In the genomic region with DNA sequence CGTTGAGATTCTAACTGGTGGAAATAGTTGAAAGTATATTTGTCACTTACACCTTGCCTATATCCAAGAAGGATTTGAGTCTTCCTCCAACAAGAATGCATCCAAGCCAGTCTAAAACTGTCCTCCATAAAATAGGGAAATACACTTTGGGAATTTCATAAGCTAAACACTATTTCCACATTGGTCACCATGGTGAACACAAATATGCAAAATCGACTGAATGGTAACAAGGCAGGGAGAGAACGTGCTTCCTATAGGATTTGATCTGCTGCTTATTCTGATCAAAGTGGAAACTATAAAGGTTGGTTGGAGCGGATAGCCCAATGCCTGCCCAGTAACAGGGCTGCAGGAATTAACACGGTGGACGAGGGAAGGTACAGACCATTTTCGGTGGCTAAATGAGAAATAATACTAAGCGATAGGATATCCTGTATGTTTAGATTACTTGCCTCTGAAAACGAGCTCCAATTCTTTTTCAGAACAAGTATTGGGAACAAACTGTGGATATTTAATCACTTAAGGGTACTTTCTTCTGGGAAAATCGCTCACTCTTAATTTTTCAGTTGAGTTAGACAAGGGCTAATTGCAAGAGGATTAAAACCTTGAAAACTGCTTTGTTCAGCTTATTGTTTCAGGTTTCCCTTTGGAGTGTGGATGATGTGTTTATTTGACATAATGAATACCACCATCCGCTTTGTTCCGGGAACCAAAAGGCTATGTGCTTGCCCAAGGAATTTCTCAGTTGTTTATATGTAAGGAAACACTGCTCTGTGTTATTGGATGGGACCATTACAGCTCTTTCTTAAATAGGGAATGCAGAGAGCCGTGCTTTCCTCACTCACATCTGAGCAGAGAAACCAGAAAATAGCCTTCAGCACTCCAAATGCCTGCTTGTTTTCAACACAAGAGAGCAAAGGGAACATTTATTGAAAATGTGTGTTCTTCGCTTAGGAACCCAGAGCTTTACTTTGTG, we compare ENCODE assay signal across 10 cellular contexts.
A peak's percentile ranks its signal among the peaks of the same experiment; 100 is the strongest.
DNase-seq lines count a peak whose midpoint lies in the region; ATAC-seq, FAIRE-seq and TF ChIP-seq lines count a peak whose summit lies in the region.
"Had no signal": no experiment of that assay in that cellular context is flagged by ENCODE, and none has a peak within 500 bp of the region (broad histone marks: within the 10 kb centered on the region; RNA-seq: fewer than 3 reads in every experiment).

No MANE protein-coding gene starts in this region.

- TF ChIP-seq CTCF in kidney (IDR thresholded peaks at IDR 0.05; ENCODE audit: borderline replicate concordance, extremely low read depth, insufficient read depth) (no peak), gastrocnemius medialis (IDR thresholded peaks at IDR 0.05 in 4 of 5, conservative IDR thresholded peaks at IDR 0.05 in 1 of 5) (no peak)

- H3K9ac ChIP-seq in kidney (ENCODE audit: low read length in 2 of 2): no peak overlapping the region

- no peaks in the 10 kb centered on the region for H3K27me3 ChIP-seq in gastrocnemius medialis
- no peaks in the 10 kb centered on the region; the same call in 1 of the 2 replicates for H3K27me3 ChIP-seq in H7 (ENCODE audit: control insufficient read depth, insufficient read depth, low read length)

- intact Hi-C loops in kidney (cut with DNase I) (no loop called here), gastrocnemius medialis (cut with DNase I; ENCODE audit: low total_unique reads) (loop anchor here (10.0 kb wide), 1 partner anchor 311 kb away; no protein-coding TSS in a partner anchor)

- no peak for FAIRE-seq in kidney (lab: Jason Lieb, UNC)

- TF ChIP-seq POLR2A in gastrocnemius medialis (IDR thresholded peaks at IDR 0.05): no peak

- peak; percentile 91 for DNase-seq in H4 (ENCODE audit: low spot score)
- no peak for DNase-seq in caudate nucleus (lab: John Stamatoyannopoulos, UW)
- DNase-seq in kidney: no peak
- DNase-seq in gastrocnemius medialis: no peak
- no peak for DNase-seq in activated CD4-positive, alpha-beta T cell treated with anti-CD3 and anti-CD28 coated beads, Interleukin-2, amount 50 U/mL, for 1 hour
- DNase-seq in foreskin melanocyte: no peak
- DNase-seq in H7: no peak
- DNase-seq: activated naive CD8-positive, alpha-beta T cell treated with anti-CD3 and anti-CD28 coated beads, Interleukin-2, amount 10 ng/mL, durations not matched to agents 7 days and 5 days; stimulated activated CD4-positive, alpha-beta T cell treated with anti-CD3 and anti-CD28 coated beads, Interleukin-4, amount 100 ng/mL, for 4 hours had no signal

- no peak overlapping the region for H3K4me3 ChIP-seq in kidney (ENCODE audit: low read length in 2 of 2)
- peak overlapping the region in 3 of 4 donors; percentile 32 to 39 (median 36) for H3K4me3 ChIP-seq in gastrocnemius medialis
- no peak overlapping the region for H3K4me3 ChIP-seq in H7 (ENCODE audit: insufficient read depth, low read depth, low read length)

- H3K27ac ChIP-seq in caudate nucleus (ENCODE audit: low read depth, low read length): peak overlapping the region; percentile 14
- peak overlapping the region; percentile 27 to 59 for H3K27ac ChIP-seq in kidney (ENCODE audit: low read depth in 2 of 2, low read length in 2 of 2)
- peak overlapping the region; percentile 61 to 81 (median 66) for H3K27ac ChIP-seq in gastrocnemius medialis

- in situ Hi-C loops in gastrocnemius medialis (cut with MboI; ENCODE audit: low sequenced_read_pairs in 4 of 4): no loop called here

- H3K36me3 ChIP-seq in kidney (ENCODE audit: control insufficient read depth in 1 of 2, insufficient read depth in 2 of 2, low read length in 2 of 2) (no peaks in the 10 kb centered on the region), gastrocnemius medialis (no peaks in the 10 kb centered on the region), H7 (replicated peaks; ENCODE audit: control insufficient read depth, insufficient read depth, low read length) (no peaks in the 10 kb centered on the region)

- ATAC-seq in gastrocnemius medialis: no peak
- no peak for ATAC-seq in GM18502 (IDR thresholded peaks at IDR 0.05; ENCODE audit: poor library complexity, unreplicated experiment)

- peaks cover 3 to 6% of the 10 kb centered on the region in 2 donors for H3K4me1 ChIP-seq in kidney (ENCODE audit: control insufficient read depth in 1 of 2, insufficient read depth in 1 of 2, low read depth in 1 of 2, low read length in 2 of 2)
- H3K4me1 ChIP-seq in gastrocnemius medialis: peaks cover 36 to 50% of the 10 kb centered on the region in 2 donors

- no peaks in the 10 kb centered on the region for H3K9me3 ChIP-seq in kidney (ENCODE audit: control insufficient read depth in 1 of 2, low read length in 2 of 2)
- H3K9me3 ChIP-seq in gastrocnemius medialis: no peaks in the 10 kb centered on the region

Comparison
In these comparisons a context has a peak if more than half of its experiments do, and no peak if none do; other contexts are left out.
1. H3K27ac ChIP-seq: peak in every context shown above with its lines; median percentile 66 in gastrocnemius medialis; 43 in kidney; 14 in caudate nucleus.
2. H3K4me3 ChIP-seq: peak in gastrocnemius medialis (3 of 4); none in kidney (0 of 2) and H7 (single experiment).